In the genomic region with DNA sequence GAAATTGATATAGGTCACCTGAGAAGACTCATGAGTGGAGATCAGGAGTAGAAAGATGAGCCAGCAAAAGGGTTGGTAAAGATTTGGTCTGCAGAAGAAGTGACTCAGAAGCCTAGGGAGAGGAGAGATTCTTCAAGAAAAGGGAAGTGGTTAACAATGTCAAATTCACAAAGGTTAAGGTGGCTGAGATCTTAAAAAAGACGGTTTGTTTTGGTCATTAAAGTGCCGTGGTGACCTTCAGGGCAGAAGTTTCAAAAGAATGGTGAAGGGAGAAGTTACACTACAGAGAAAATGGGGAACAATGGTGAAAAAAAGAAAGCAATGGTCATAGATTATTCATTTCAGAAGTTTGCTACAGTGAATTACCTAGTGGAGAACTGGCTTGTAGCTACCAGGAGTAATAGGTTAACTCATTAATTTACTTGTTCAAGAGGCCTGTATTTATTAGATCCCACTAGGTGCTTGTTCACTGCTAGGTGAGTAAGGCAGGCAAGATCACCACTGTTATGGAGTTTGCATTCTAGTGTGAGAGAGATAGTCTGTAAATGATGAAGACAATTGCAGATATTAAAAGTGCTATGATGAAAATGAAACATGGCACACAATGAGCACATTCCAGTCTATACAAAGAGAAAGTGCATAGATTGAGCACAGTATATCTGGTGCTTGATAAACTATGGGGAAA, we compare ENCODE assay signal across 1 cellular context.
TF ChIP-seq lines count a peak whose summit lies in the region.

No MANE protein-coding gene starts in this region.

TF ChIP-seq in GM12878, 131 proteins besides CTCF, POLR2A, EP300 and RAD21 (continued from another document and continues in another):
- TF ChIP-seq, protein P1, sequence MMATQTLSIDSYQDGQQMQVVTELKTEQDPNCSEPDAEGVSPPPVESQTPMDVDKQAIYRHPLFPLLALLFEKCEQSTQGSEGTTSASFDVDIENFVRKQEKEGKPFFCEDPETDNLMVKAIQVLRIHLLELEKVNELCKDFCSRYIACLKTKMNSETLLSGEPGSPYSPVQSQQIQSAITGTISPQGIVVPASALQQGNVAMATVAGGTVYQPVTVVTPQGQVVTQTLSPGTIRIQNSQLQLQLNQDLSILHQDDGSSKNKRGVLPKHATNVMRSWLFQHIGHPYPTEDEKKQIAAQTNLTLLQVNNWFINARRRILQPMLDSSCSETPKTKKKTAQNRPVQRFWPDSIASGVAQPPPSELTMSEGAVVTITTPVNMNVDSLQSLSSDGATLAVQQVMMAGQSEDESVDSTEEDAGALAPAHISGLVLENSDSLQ (IDR thresholded peaks at IDR 0.05), result no peak
- TF ChIP-seq, protein P2, sequence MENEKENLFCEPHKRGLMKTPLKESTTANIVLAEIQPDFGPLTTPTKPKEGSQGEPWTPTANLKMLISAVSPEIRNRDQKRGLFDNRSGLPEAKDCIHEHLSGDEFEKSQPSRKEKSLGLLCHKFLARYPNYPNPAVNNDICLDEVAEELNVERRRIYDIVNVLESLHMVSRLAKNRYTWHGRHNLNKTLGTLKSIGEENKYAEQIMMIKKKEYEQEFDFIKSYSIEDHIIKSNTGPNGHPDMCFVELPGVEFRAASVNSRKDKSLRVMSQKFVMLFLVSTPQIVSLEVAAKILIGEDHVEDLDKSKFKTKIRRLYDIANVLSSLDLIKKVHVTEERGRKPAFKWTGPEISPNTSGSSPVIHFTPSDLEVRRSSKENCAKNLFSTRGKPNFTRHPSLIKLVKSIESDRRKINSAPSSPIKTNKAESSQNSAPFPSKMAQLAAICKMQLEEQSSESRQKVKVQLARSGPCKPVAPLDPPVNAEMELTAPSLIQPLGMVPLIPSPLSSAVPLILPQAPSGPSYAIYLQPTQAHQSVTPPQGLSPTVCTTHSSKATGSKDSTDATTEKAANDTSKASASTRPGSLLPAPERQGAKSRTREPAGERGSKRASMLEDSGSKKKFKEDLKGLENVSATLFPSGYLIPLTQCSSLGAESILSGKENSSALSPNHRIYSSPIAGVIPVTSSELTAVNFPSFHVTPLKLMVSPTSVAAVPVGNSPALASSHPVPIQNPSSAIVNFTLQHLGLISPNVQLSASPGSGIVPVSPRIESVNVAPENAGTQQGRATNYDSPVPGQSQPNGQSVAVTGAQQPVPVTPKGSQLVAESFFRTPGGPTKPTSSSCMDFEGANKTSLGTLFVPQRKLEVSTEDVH (IDR thresholded peaks at IDR 0.05; ENCODE audit: low read depth, partially characterized antibody), result no peak
- TF ChIP-seq MYC (IDR thresholded peaks at IDR 0.05; ENCODE audit: insufficient read depth, insufficient read length, insufficient replicate concordance, low read length, severe bottlenecking), result no peak
- no peak for TF ChIP-seq HCFC1 (IDR thresholded peaks at IDR 0.05; ENCODE audit: low read length)
- no peak for TF ChIP-seq BRCA1 (IDR thresholded peaks at IDR 0.05; ENCODE audit: low read depth, low read length)
- TF ChIP-seq CHD1 (IDR thresholded peaks at IDR 0.05; ENCODE audit: low read depth, low read length), result no peak
- peak; percentile 95 for TF ChIP-seq ZNF217 (IDR thresholded peaks at IDR 0.05)
- TF ChIP-seq IRF5 (IDR thresholded peaks at IDR 0.05; ENCODE audit: borderline replicate concordance), result no peak
- TF ChIP-seq TAF1 (IDR thresholded peaks at IDR 0.05; ENCODE audit: borderline replicate concordance, low read depth, low read length), result no peak
- peak; percentile 25; the same call in 1 of the 2 replicates for TF ChIP-seq NKRF (conservative IDR thresholded peaks at IDR 0.05)
- no peak for TF ChIP-seq RELA (IDR thresholded peaks at IDR 0.05; ENCODE audit: borderline replicate concordance, partially characterized antibody)
- peak; percentile 76 for TF ChIP-seq ZBED1 (IDR thresholded peaks at IDR 0.05; ENCODE audit: borderline replicate concordance)
- no peak for TF ChIP-seq NRF1 (conservative IDR thresholded peaks at IDR 0.05; ENCODE audit: low read depth, low read length)
- TF ChIP-seq SREBF2 (IDR thresholded peaks at IDR 0.05; ENCODE audit: low read length), result no peak
- no peak for TF ChIP-seq ZBTB4 (CRISPR knock-in tag; IDR thresholded peaks at IDR 0.05)
- no peak for TF ChIP-seq NFXL1 (IDR thresholded peaks at IDR 0.05; ENCODE audit: borderline replicate concordance)
- TF ChIP-seq RFX5 (IDR thresholded peaks at IDR 0.05; ENCODE audit: low read depth, low read length), result no peak
- peak; percentile 95 for TF ChIP-seq FOXM1 (IDR thresholded peaks at IDR 0.05; ENCODE audit: low read depth, low read length)
- peak; percentile 99 for TF ChIP-seq SPI1 (IDR thresholded peaks at IDR 0.05; ENCODE audit: borderline replicate concordance, insufficient read depth, low read depth, low read length)
- TF ChIP-seq MLLT1 (IDR thresholded peaks at IDR 0.05), result no peak; the same call in 1 of the 2 replicates
- peak; percentile 99 for TF ChIP-seq NBN (IDR thresholded peaks at IDR 0.05)
- peak; percentile 83 for TF ChIP-seq CREM (IDR thresholded peaks at IDR 0.05; ENCODE audit: low read depth)
- peak; percentile 94 for TF ChIP-seq ZSCAN29 (IDR thresholded peaks at IDR 0.05)
- TF ChIP-seq SKIL (IDR thresholded peaks at IDR 0.05; ENCODE audit: low read depth, poor library complexity, severe bottlenecking), result peak; percentile 97
- TF ChIP-seq MXI1 (IDR thresholded peaks at IDR 0.05; ENCODE audit: low read depth, low read length), result 0 out of 2 replicates have a peak, but pooled peaks have one; percentile 16
- TF ChIP-seq, protein P3, sequence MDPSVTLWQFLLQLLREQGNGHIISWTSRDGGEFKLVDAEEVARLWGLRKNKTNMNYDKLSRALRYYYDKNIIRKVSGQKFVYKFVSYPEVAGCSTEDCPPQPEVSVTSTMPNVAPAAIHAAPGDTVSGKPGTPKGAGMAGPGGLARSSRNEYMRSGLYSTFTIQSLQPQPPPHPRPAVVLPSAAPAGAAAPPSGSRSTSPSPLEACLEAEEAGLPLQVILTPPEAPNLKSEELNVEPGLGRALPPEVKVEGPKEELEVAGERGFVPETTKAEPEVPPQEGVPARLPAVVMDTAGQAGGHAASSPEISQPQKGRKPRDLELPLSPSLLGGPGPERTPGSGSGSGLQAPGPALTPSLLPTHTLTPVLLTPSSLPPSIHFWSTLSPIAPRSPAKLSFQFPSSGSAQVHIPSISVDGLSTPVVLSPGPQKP (IDR thresholded peaks at IDR 0.05; ENCODE audit: low read depth, low read length), result no peak
- peak; percentile 89 for TF ChIP-seq MEF2B (IDR thresholded peaks at IDR 0.05; ENCODE audit: partially characterized antibody, poor library complexity, severe bottlenecking)
- peak; percentile 88 for TF ChIP-seq EED (IDR thresholded peaks at IDR 0.05; ENCODE audit: low read depth)
- TF ChIP-seq BMI1 (IDR thresholded peaks at IDR 0.05; ENCODE audit: borderline replicate concordance), result peak; percentile 87
- TF ChIP-seq IKZF1 (conservative IDR thresholded peaks at IDR 0.05), result peak; percentile 97
- TF ChIP-seq CEBPB (IDR thresholded peaks at IDR 0.05; ENCODE audit: borderline replicate concordance in 1 of 2, low read depth in 2 of 2, low read length in 2 of 2), result peak in 1 of 2 experiments; percentile 77; a peak in 1 of 4 replicates
- peak; percentile 84 for TF ChIP-seq CBFB (IDR thresholded peaks at IDR 0.05; ENCODE audit: low read depth)
- peak; percentile 34; the same call in 1 of the 2 replicates for TF ChIP-seq GABPA (IDR thresholded peaks at IDR 0.05; ENCODE audit: low read depth)
- TF ChIP-seq USF1 (IDR thresholded peaks at IDR 0.05; ENCODE audit: borderline replicate concordance, extremely low read length, insufficient read depth, low read depth, low read length), result no peak
- no peak for TF ChIP-seq KDM1A (IDR thresholded peaks at IDR 0.05; ENCODE audit: borderline replicate concordance)
- TF ChIP-seq BCL11A (IDR thresholded peaks at IDR 0.05; ENCODE audit: low read depth, low read length), result peak; percentile 86
- 0 out of 2 replicates have a peak, but pooled peaks have one; percentile 36 for TF ChIP-seq EZH2 (IDR thresholded peaks at IDR 0.05; ENCODE audit: borderline replicate concordance, control insufficient read depth, low read depth, low read length)
- no peak for TF ChIP-seq EGR1 (IDR thresholded peaks at IDR 0.05; ENCODE audit: borderline replicate concordance in 1 of 2, low read depth in 2 of 2, low read length in 2 of 2)
- TF ChIP-seq YBX1 (IDR thresholded peaks at IDR 0.05), result no peak
- TF ChIP-seq FOS (IDR thresholded peaks at IDR 0.05; ENCODE audit: borderline replicate concordance, extremely low read depth, insufficient read length), result no peak
- peak; percentile 76; the same call in 1 of the 2 replicates for TF ChIP-seq CHD2 (IDR thresholded peaks at IDR 0.05; ENCODE audit: borderline replicate concordance, low read depth, low read length)
- TF ChIP-seq ZNF622 (IDR thresholded peaks at IDR 0.05), result no peak
